In genomic region chr10:21525367-21526183, GRCh38 we compare ENCODE assay signal across 1 cellular context.
TF ChIP-seq lines count a peak whose summit lies in the region.

Gene SKIDA1, minus strand, starts transcription at chr10:21525682. Its CDS starts 7,860 bp downstream, at chr10:21517822.

TF ChIP-seq in HepG2, 621 proteins besides CTCF, POLR2A, EP300 and RAD21 (continued from another document and continues in another):
- TF ChIP-seq ZMAT5 (CRISPR knock-in tag; IDR thresholded peaks at IDR 0.05; ENCODE audit: borderline replicate concordance, low read depth) (no peak), PCBP2 (optimal IDR thresholded peaks at IDR 0.05; ENCODE audit: low read depth, low read length, poor library complexity, severe bottlenecking) (peak; percentile 81), RNF2 (conservative IDR thresholded peaks at IDR 0.05; ENCODE audit: low read depth) (peak; percentile 79; the same call in 1 of the 2 replicates), MXD4 (CRISPR knock-in tag; IDR thresholded peaks at IDR 0.05) (peak; percentile 94), ZBTB43 (CRISPR knock-in tag; conservative IDR thresholded peaks at IDR 0.05) (no peak; the same call in 1 of the 2 replicates), HMG20B (CRISPR knock-in tag; conservative IDR thresholded peaks at IDR 0.05) (peak; percentile 19; the same call in 1 of the 2 replicates), ZFP36L1 (CRISPR knock-in tag; IDR thresholded peaks at IDR 0.05) (no peak), HMGXB4 (CRISPR knock-in tag; IDR thresholded peaks at IDR 0.05; ENCODE audit: borderline replicate concordance in 1 of 2, low read depth in 1 of 2) (peak; percentile 26 to 61; a peak in 2 of 4 replicates), TFE3 (CRISPR knock-in tag; IDR thresholded peaks at IDR 0.05) (peak; percentile 77), JUN (CRISPR knock-in tag; IDR thresholded peaks at IDR 0.05) (peak; percentile 12; the same call in 1 of the 2 replicates), SMYD3 (CRISPR knock-in tag; IDR thresholded peaks at IDR 0.05) (peak; percentile 45), FUBP1 (CRISPR knock-in tag; IDR thresholded peaks at IDR 0.05; ENCODE audit: borderline replicate concordance) (no peak), NCOR1 (IDR thresholded peaks at IDR 0.05; ENCODE audit: borderline replicate concordance, low read length) (peak; percentile 37; the same call in 1 of the 2 replicates), MTA1 (CRISPR knock-in tag; IDR thresholded peaks at IDR 0.05; ENCODE audit: borderline replicate concordance) (no peak; the same call in 1 of the 2 replicates), TEAD2 (CRISPR knock-in tag; IDR thresholded peaks at IDR 0.05) (no peak), NFKB2 (CRISPR knock-in tag; IDR thresholded peaks at IDR 0.05; ENCODE audit: borderline replicate concordance) (peak; percentile 70; the same call in 1 of the 2 replicates), CSRNP1 (CRISPR knock-in tag; IDR thresholded peaks at IDR 0.05) (peak; percentile 74; the same call in 1 of the 2 replicates), FLYWCH1 (CRISPR knock-in tag; IDR thresholded peaks at IDR 0.05) (no peak; the same call in 1 of the 2 replicates), ZNF639 (CRISPR knock-in tag; conservative IDR thresholded peaks at IDR 0.05) (peak; percentile 100), ZNF747 (CRISPR knock-in tag; IDR thresholded peaks at IDR 0.05; ENCODE audit: borderline replicate concordance) (peak; percentile 59), DBP (CRISPR knock-in tag; IDR thresholded peaks at IDR 0.05; ENCODE audit: not compliant biosample characterization) (no peak), KLF13 (CRISPR knock-in tag; IDR thresholded peaks at IDR 0.05) (no peak), ZNF484 (CRISPR knock-in tag; IDR thresholded peaks at IDR 0.05; ENCODE audit: borderline replicate concordance, low read depth) (0 out of 2 replicates have a peak, but pooled peaks have one; percentile 68), ZNF331 (CRISPR knock-in tag; IDR thresholded peaks at IDR 0.05) (peak; percentile 66; the same call in 1 of the 2 replicates), ZBED4 (CRISPR knock-in tag; IDR thresholded peaks at IDR 0.05; ENCODE audit: borderline replicate concordance) (peak; percentile 80; the same call in 1 of the 2 replicates), GMEB1 (CRISPR knock-in tag; IDR thresholded peaks at IDR 0.05; ENCODE audit: borderline replicate concordance) (peak; percentile 75), RXRB (CRISPR knock-in tag; IDR thresholded peaks at IDR 0.05; ENCODE audit: borderline replicate concordance) (peak; percentile 76), FOXA1 (IDR thresholded peaks at IDR 0.05) (peak; percentile 40; the same call in 1 of the 2 replicates), FOXA1 (CRISPR knock-in tag; IDR thresholded peaks at IDR 0.05) (peak; percentile 66), ZNF75D (CRISPR knock-in tag; IDR thresholded peaks at IDR 0.05; ENCODE audit: borderline replicate concordance) (no peak), ZFP91 (CRISPR knock-in tag; IDR thresholded peaks at IDR 0.05; ENCODE audit: borderline replicate concordance) (peak; percentile 82), FOSL2 (CRISPR knock-in tag; IDR thresholded peaks at IDR 0.05) (peak; percentile 7; the same call in 1 of the 2 replicates), ZNF839 (CRISPR knock-in tag; IDR thresholded peaks at IDR 0.05; ENCODE audit: borderline replicate concordance) (peak; percentile 92), SALL1 (CRISPR knock-in tag; IDR thresholded peaks at IDR 0.05) (peak; percentile 88), ZNF530 (CRISPR knock-in tag; IDR thresholded peaks at IDR 0.05; ENCODE audit: low read depth) (0 out of 2 replicates have a peak, but pooled peaks have one; percentile 60)
